In the genomic region with DNA sequence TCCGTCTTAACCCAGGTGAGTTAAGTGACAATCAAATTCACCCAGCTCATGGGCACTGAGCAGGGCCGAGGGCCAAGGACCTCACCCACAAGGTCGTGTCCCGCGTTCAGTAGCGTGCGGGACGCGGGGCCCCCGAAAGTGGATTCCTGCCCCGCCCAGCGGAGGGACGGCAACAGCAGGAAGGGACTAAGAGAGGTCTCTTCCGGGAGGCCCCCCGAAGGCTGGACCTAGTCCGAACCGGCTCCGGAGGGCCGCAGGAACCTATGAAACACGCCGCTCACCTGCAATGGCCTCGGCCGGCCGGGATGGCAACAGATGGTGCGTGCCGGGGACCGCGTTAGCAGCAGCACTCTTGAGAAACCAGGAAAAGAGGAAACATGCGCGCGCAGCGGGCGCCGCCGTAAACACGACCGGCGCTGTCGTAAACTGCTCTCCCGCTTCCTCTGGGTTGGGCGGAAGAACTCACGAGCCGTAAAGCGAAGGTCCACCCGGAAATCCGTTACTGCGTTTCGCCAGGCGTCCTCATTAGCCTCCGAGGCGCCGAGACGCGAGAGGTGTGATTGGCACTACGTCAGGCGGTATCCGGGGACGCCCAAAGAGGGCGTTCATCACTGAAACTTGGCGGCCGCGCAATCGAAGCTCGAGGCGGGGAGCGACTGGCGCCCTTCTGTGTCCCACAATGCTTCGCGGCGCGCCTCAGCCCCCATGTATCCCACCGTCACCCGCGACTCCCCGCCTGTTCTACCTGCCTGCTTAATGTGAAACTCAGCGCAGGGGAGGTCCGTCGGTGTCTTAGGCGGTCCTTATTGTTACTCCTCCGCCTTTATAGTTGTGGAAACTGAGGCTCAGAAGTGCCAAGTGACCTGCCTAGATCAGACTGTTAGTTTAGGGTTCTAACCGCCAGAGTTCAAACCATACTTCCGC, we compare ENCODE assay signal across 1 cellular context.
TF ChIP-seq lines count a peak whose summit lies in the region.

A gene with protein sequence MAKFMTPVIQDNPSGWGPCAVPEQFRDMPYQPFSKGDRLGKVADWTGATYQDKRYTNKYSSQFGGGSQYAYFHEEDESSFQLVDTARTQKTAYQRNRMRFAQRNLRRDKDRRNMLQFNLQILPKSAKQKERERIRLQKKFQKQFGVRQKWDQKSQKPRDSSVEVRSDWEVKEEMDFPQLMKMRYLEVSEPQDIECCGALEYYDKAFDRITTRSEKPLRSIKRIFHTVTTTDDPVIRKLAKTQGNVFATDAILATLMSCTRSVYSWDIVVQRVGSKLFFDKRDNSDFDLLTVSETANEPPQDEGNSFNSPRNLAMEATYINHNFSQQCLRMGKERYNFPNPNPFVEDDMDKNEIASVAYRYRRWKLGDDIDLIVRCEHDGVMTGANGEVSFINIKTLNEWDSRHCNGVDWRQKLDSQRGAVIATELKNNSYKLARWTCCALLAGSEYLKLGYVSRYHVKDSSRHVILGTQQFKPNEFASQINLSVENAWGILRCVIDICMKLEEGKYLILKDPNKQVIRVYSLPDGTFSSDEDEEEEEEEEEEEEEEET (minus strand): TSS at position 372 of the 924 bp plus-strand sequence. CDS start 3,045 bp downstream, outside the sequence.

TF ChIP-seq in GM12878, 131 proteins besides CTCF, POLR2A, EP300 and RAD21 (continued from another document and continues in another):
- TF ChIP-seq ZNF592 (IDR thresholded peaks at IDR 0.05) (no peak), IRF5 (IDR thresholded peaks at IDR 0.05; ENCODE audit: borderline replicate concordance) (no peak), ZZZ3 (IDR thresholded peaks at IDR 0.05; ENCODE audit: control insufficient read depth, insufficient read length, low read depth) (no peak), EGR1 (IDR thresholded peaks at IDR 0.05; ENCODE audit: borderline replicate concordance in 1 of 2, low read depth in 2 of 2, low read length in 2 of 2) (peak in 1 of 2 experiments; percentile 14; a peak in 2 of 3 replicates), ZNF207 (IDR thresholded peaks at IDR 0.05; ENCODE audit: borderline replicate concordance) (peak; percentile 95), ZNF622 (IDR thresholded peaks at IDR 0.05) (no peak), NFYA (IDR thresholded peaks at IDR 0.05; ENCODE audit: borderline replicate concordance, low read depth, low read length) (no peak), SP1 (IDR thresholded peaks at IDR 0.05; ENCODE audit: low read depth, low read length) (peak; percentile 9), SMARCA5 (IDR thresholded peaks at IDR 0.05) (peak; percentile 74; the same call in 1 of the 2 replicates), CEBPB (IDR thresholded peaks at IDR 0.05; ENCODE audit: borderline replicate concordance in 1 of 2, low read depth in 2 of 2, low read length in 2 of 2) (0 out of 4 replicates have a peak, but pooled peaks of 1 of the 2 experiments have one; percentile 10), SMC3 (IDR thresholded peaks at IDR 0.05; ENCODE audit: borderline replicate concordance, low read length) (no peak), SIX5 (IDR thresholded peaks at IDR 0.05; ENCODE audit: low read depth, low read length, severe bottlenecking) (peak; percentile 58), POLR2AphosphoS2 (IDR thresholded peaks at IDR 0.05; ENCODE audit: low read depth, low read length) (peak; percentile 89), WRNIP1 (IDR thresholded peaks at IDR 0.05; ENCODE audit: borderline replicate concordance, low read depth, low read length) (no peak), ZBTB4 (CRISPR knock-in tag; IDR thresholded peaks at IDR 0.05) (no peak), TAF1 (IDR thresholded peaks at IDR 0.05; ENCODE audit: borderline replicate concordance, low read depth, low read length) (peak; percentile 99), CBX5 (IDR thresholded peaks at IDR 0.05; ENCODE audit: low read depth) (0 out of 2 replicates have a peak, but pooled peaks have one; percentile 65), NRF1 (conservative IDR thresholded peaks at IDR 0.05; ENCODE audit: low read depth, low read length) (peak; percentile 38; the same call in 1 of the 2 replicates), E4F1 (IDR thresholded peaks at IDR 0.05; ENCODE audit: borderline replicate concordance, partially characterized antibody) (peak; percentile 100), MYC (IDR thresholded peaks at IDR 0.05; ENCODE audit: insufficient read depth, insufficient read length, insufficient replicate concordance, low read length, severe bottlenecking) (peak; percentile 91), IRF3 (IDR thresholded peaks at IDR 0.05) (no peak), NFXL1 (IDR thresholded peaks at IDR 0.05; ENCODE audit: borderline replicate concordance) (no peak), RCOR1 (conservative IDR thresholded peaks at IDR 0.05; ENCODE audit: low read depth, low read length) (no peak), MEF2B (IDR thresholded peaks at IDR 0.05; ENCODE audit: partially characterized antibody, poor library complexity, severe bottlenecking) (no peak), CHD2 (IDR thresholded peaks at IDR 0.05; ENCODE audit: borderline replicate concordance, low read depth, low read length) (peak; percentile 81), NR2F1 (conservative IDR thresholded peaks at IDR 0.05) (peak; percentile 57), E2F4 (IDR thresholded peaks at IDR 0.05; ENCODE audit: low read depth, low read length) (0 out of 2 replicates have a peak, but pooled peaks have one; percentile 43), PAX8 (IDR thresholded peaks at IDR 0.05) (no peak), HCFC1 (IDR thresholded peaks at IDR 0.05; ENCODE audit: low read length) (peak; percentile 83), SREBF2 (IDR thresholded peaks at IDR 0.05; ENCODE audit: low read length) (no peak), ASH2L (IDR thresholded peaks at IDR 0.05; ENCODE audit: borderline replicate concordance, low read depth) (peak; percentile 96), RFX5 (IDR thresholded peaks at IDR 0.05; ENCODE audit: low read depth, low read length) (peak; percentile 56; the same call in 1 of the 2 replicates)
- TF ChIP-seq, protein P1, sequence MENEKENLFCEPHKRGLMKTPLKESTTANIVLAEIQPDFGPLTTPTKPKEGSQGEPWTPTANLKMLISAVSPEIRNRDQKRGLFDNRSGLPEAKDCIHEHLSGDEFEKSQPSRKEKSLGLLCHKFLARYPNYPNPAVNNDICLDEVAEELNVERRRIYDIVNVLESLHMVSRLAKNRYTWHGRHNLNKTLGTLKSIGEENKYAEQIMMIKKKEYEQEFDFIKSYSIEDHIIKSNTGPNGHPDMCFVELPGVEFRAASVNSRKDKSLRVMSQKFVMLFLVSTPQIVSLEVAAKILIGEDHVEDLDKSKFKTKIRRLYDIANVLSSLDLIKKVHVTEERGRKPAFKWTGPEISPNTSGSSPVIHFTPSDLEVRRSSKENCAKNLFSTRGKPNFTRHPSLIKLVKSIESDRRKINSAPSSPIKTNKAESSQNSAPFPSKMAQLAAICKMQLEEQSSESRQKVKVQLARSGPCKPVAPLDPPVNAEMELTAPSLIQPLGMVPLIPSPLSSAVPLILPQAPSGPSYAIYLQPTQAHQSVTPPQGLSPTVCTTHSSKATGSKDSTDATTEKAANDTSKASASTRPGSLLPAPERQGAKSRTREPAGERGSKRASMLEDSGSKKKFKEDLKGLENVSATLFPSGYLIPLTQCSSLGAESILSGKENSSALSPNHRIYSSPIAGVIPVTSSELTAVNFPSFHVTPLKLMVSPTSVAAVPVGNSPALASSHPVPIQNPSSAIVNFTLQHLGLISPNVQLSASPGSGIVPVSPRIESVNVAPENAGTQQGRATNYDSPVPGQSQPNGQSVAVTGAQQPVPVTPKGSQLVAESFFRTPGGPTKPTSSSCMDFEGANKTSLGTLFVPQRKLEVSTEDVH (IDR thresholded peaks at IDR 0.05; ENCODE audit: low read depth, partially characterized antibody): peak; percentile 94
